17 cellular contexts compared by ENCODE assay signal in genomic region chr4:95507147-95507546, GRCh38. TPM values are rescaled to one million over a fixed set of nuclear protein-coding genes. Genes with fewer than 3 reads are reported as not detected.
"Had no signal": no experiment of that assay in that cellular context is flagged by ENCODE, and none has a peak within 500 bp of the region (broad histone marks: within the 10 kb centered on the region; RNA-seq: fewer than 3 reads in every experiment).

No MANE protein-coding gene starts in this region.

- H3K4me2 ChIP-seq: neural progenitor cell had no signal

- H3K27me3 ChIP-seq: ascending aorta, neural progenitor cell, right lobe of liver, spleen, suprapubic skin, upper lobe of right lung had no signal

- H3K27ac ChIP-seq: ascending aorta, neural progenitor cell, right lobe of liver, spleen, suprapubic skin, upper lobe of right lung had no signal

- H3K9me3 ChIP-seq: ascending aorta, right lobe of liver, spleen, suprapubic skin, upper lobe of right lung had no signal

- DNase-seq: activated CD4-positive, alpha-beta T cell treated with anti-CD3 and anti-CD28 coated beads, Interleukin-2, amount 50 U/mL, for 4 hours; activated CD4-positive, CD25-positive, alpha-beta regulatory T cell treated with anti-CD3 and anti-CD28 coated beads, Interleukin-2, amount 50 U/mL, for 72 hours; activated naive CD4-positive, alpha-beta T cell treated with anti-CD3 and anti-CD28 coated beads for 36 hours; activated naive CD8-positive, alpha-beta T cell treated with anti-CD3 and anti-CD28 coated beads, Interleukin-2, amount 50 U/mL, for 24 hours; caudate nucleus; cortex of kidney; effector CD4-positive, alpha-beta T cell; foreskin melanocyte; head of caudate nucleus; midbrain; naive B cell; right lobe of liver; spleen; upper lobe of right lung had no signal

- H2AFZ ChIP-seq: neural progenitor cell had no signal

- H3K36me3 ChIP-seq: ascending aorta, neural progenitor cell, right lobe of liver, spleen, suprapubic skin, upper lobe of right lung had no signal

- H3K9ac ChIP-seq: neural progenitor cell had no signal

- H3K4me3 ChIP-seq: ascending aorta, neural progenitor cell, right lobe of liver, spleen, suprapubic skin, upper lobe of right lung had no signal

- H3K4me1 ChIP-seq: spleen, suprapubic skin, upper lobe of right lung had no signal

RNA-seq across cellular contexts. Expression of gene UNC5C, which starts 41.6 kb away (rescaled TPM):
- total RNA-seq: activated naive CD4-positive, alpha-beta T cell treated with anti-CD3 and anti-CD28 coated beads for 36 hours had no signal
